15 cellular contexts compared by ENCODE assay signal in genomic region chr7:2953588-2954407, GRCh38.
DNase-seq lines count a peak whose midpoint lies in the region; ATAC-seq and TF ChIP-seq lines count a peak whose summit lies in the region.
"Had no signal": no experiment of that assay in that cellular context is flagged by ENCODE, and none has a peak within 500 bp of the region (broad histone marks: within the 10 kb centered on the region; RNA-seq: fewer than 3 reads in every experiment).

No MANE protein-coding gene starts in this region.

- POLR2A ChIA-PET in activated CD8-positive, alpha-beta T cell treated with anti-CD3 and anti-CD28 coated beads for 36 hours (lab: Charles Lee): interaction anchor here (0.8 to 1.3 kb wide), 2 partner anchors 35 to 60 kb away, joined by 3 to 4 read pairs; no protein-coding TSS in a partner anchor

- ATAC-seq in activated CD8-positive, alpha-beta T cell treated with anti-CD3 and anti-CD28 coated beads for 36 hours: peak; percentile 25
- ATAC-seq in stimulated activated naive B cell treated with anti-CD40 and anti-IgM and Interleukin-4, amounts not matched to agents 10 μg/mL and 1 μg/mL and 100 μg/mL, for 72 hours (replicated peaks): peak in 1 of 2 donors; percentile 10
- ATAC-seq in HG02571 (IDR thresholded peaks at IDR 0.05; ENCODE audit: unreplicated experiment): no peak
- ATAC-seq: K562 had no signal

- WGBS in esophagus squamous epithelium, 2 donors: 49 to 60% methylated on average over 10 of the region's 11 CpGs

- peaks cover 20% of the 10 kb centered on the region for H3K9me3 Mint-ChIP-seq in activated CD8-positive, alpha-beta T cell treated with anti-CD3 and anti-CD28 coated beads for 36 hours
- peaks cover 0 to 2% of the 10 kb centered on the region in 2 donors for H3K9me3 Mint-ChIP-seq in stimulated activated naive B cell treated with anti-CD40 and anti-IgM and Interleukin-4, amounts not matched to agents 10 μg/mL and 1 μg/mL and 100 μg/mL, for 72 hours

- H3K27me3 ChIP-seq in esophagus squamous epithelium: peaks cover 0 to 16% (median 0%) of the 10 kb centered on the region in 4 donors

- H3K27ac ChIP-seq in esophagus squamous epithelium: peak overlapping the region; percentile 9 to 69 (median 46)
- H3K27ac ChIP-seq: suprapubic skin had no signal

- H3K4me3 ChIP-seq in esophagus squamous epithelium: no peak overlapping the region
- H3K4me3 ChIP-seq: HAP-1, K562, suprapubic skin had no signal

- no peaks in the 10 kb centered on the region for H3K9me3 ChIP-seq in esophagus squamous epithelium
- H3K9me3 ChIP-seq: HAP-1 had no signal

- H3K27me3 Mint-ChIP-seq in activated CD8-positive, alpha-beta T cell treated with anti-CD3 and anti-CD28 coated beads for 36 hours: no peaks in the 10 kb centered on the region
- H3K27me3 Mint-ChIP-seq in stimulated activated naive B cell treated with anti-CD40 and anti-IgM and Interleukin-4, amounts not matched to agents 10 μg/mL and 1 μg/mL and 100 μg/mL, for 72 hours: no peaks in the 10 kb centered on the region

- peaks cover 9 to 58% (median 30%) of the 10 kb centered on the region in 3 donors for H3K4me1 ChIP-seq in esophagus squamous epithelium
- H3K4me1 ChIP-seq: HAP-1 had no signal

- CTCF ChIA-PET in activated CD8-positive, alpha-beta T cell treated with anti-CD3 and anti-CD28 coated beads for 36 hours (lab: Charles Lee): interaction anchor here (1.1 to 1.8 kb wide), 3 partner anchors 11 to 88 kb away, joined by 3 to 4 read pairs (median 3); no protein-coding TSS in a partner anchor

- no peak for TF ChIP-seq POLR2A in esophagus squamous epithelium (IDR thresholded peaks at IDR 0.05)

- TF ChIP-seq CTCF in activated CD8-positive, alpha-beta T cell treated with anti-CD3 and anti-CD28 coated beads for 36 hours (IDR thresholded peaks at IDR 0.05): no peak
- no peak for TF ChIP-seq CTCF in esophagus squamous epithelium (IDR thresholded peaks at IDR 0.05)

- H3K4me3 Mint-ChIP-seq in activated CD8-positive, alpha-beta T cell treated with anti-CD3 and anti-CD28 coated beads for 36 hours: peak overlapping the region; percentile 27
- H3K4me3 Mint-ChIP-seq in stimulated activated naive B cell treated with anti-CD40 and anti-IgM and Interleukin-4, amounts not matched to agents 10 μg/mL and 1 μg/mL and 100 μg/mL, for 72 hours: no peak overlapping the region

- intact Hi-C loops in activated CD8-positive, alpha-beta T cell treated with anti-CD3 and anti-CD28 coated beads for 36 hours (cut with micrococcal nuclease): no loop called here
- intact Hi-C loops in esophagus squamous epithelium (cut with DNase I): no loop called here

- DNase-seq in activated effector memory CD4-positive, alpha-beta T cell treated with anti-CD3 and anti-CD28 coated beads, Interleukin-2, amount 50 U/mL, for 16 hours: peak; percentile 34
- no peak for DNase-seq in activated effector memory CD4-positive, alpha-beta T cell treated with Interleukin-2 at 50 U/mL for 16 hours
- DNase-seq in activated CD8-positive, alpha-beta T cell treated with anti-CD3 and anti-CD28 coated beads for 36 hours: peak; percentile 59
- DNase-seq in esophagus squamous epithelium (lab: John Stamatoyannopoulos, UW) (no peak), NCI-H187 (lab: John Stamatoyannopoulos, UW) (no peak)
- DNase-seq in stimulated activated naive B cell treated with anti-CD40 and anti-IgM and Interleukin-4, amounts not matched to agents 10 μg/mL and 1 μg/mL and 100 μg/mL, for 72 hours: no peak
- no peak for DNase-seq in NK-92 treated with Interleukin-12 subunit alpha and Interleukin-12 subunit beta, amount 100 ng/mL, for 24 hours (lab: John Stamatoyannopoulos, UW)
- DNase-seq: mesenchymal stem cell, NCI-H146, NCI-H524 treated with DMSO at 0.1 percent for 48 hours, occipital lobe had no signal

- peak overlapping the region; percentile 84 for H3K27ac Mint-ChIP-seq in activated CD8-positive, alpha-beta T cell treated with anti-CD3 and anti-CD28 coated beads for 36 hours
- peak overlapping the region; percentile 79 for H3K27ac Mint-ChIP-seq in stimulated activated naive B cell treated with anti-CD40 and anti-IgM and Interleukin-4, amounts not matched to agents 10 μg/mL and 1 μg/mL and 100 μg/mL, for 72 hours

- H3K4me1 Mint-ChIP-seq in activated CD8-positive, alpha-beta T cell treated with anti-CD3 and anti-CD28 coated beads for 36 hours (ENCODE audit: low read depth): peaks cover 85% of the 10 kb centered on the region
- H3K4me1 Mint-ChIP-seq in stimulated activated naive B cell treated with anti-CD40 and anti-IgM and Interleukin-4, amounts not matched to agents 10 μg/mL and 1 μg/mL and 100 μg/mL, for 72 hours: peaks cover 53 to 91% of the 10 kb centered on the region in 2 donors

- H3K36me3 Mint-ChIP-seq in activated CD8-positive, alpha-beta T cell treated with anti-CD3 and anti-CD28 coated beads for 36 hours (ENCODE audit: low read depth): peaks cover 92% of the 10 kb centered on the region
- peaks cover 59 to 89% of the 10 kb centered on the region in 2 donors for H3K36me3 Mint-ChIP-seq in stimulated activated naive B cell treated with anti-CD40 and anti-IgM and Interleukin-4, amounts not matched to agents 10 μg/mL and 1 μg/mL and 100 μg/mL, for 72 hours

- H3K36me3 ChIP-seq in esophagus squamous epithelium: no peaks in the 10 kb centered on the region
- H3K36me3 ChIP-seq: HAP-1, suprapubic skin had no signal

Comparison
In these comparisons a context has a peak if more than half of its experiments do, and no peak if none do; other contexts are left out.
1. DNase-seq: peak in activated effector memory CD4-positive, alpha-beta T cell treated with anti-CD3 and anti-CD28 coated beads, Interleukin-2, amount 50 U/mL, for 16 hours (single experiment) and activated CD8-positive, alpha-beta T cell treated with anti-CD3 and anti-CD28 coated beads for 36 hours (single experiment); none in activated effector memory CD4-positive, alpha-beta T cell treated with Interleukin-2 at 50 U/mL for 16 hours (single experiment), esophagus squamous epithelium (single experiment), stimulated activated naive B cell treated with anti-CD40 and anti-IgM and Interleukin-4, amounts not matched to agents 10 μg/mL and 1 μg/mL and 100 μg/mL, for 72 hours (single experiment), NK-92 treated with Interleukin-12 subunit alpha and Interleukin-12 subunit beta, amount 100 ng/mL, for 24 hours (single experiment) and NCI-H187 (0 of 2).